In genomic region chr2:229601936-229602335, GRCh38 we compare ENCODE assay signal across 18 cellular contexts.
"Had no signal": no experiment of that assay in that cellular context is flagged by ENCODE, and none has a peak within 500 bp of the region (broad histone marks: within the 10 kb centered on the region; RNA-seq: fewer than 3 reads in every experiment).

No MANE protein-coding gene starts in this region.

- H3K36me3 ChIP-seq: gastrocnemius medialis, heart right ventricle, prostate gland, right lobe of liver, tibial artery, upper lobe of right lung, vagina had no signal

- H3K27me3 ChIP-seq: gastrocnemius medialis, right lobe of liver, tibial artery, upper lobe of right lung, vagina had no signal

- H2AFZ ChIP-seq: parathyroid adenoma had no signal

- ATAC-seq: gastrocnemius medialis; heart right ventricle; naive thymus-derived CD4-positive, alpha-beta T cell; right lobe of liver; stimulated activated memory B cell treated with anti-CD40 and anti-IgM and Interleukin-4, amounts not matched to agents 10 μg/mL and 1 μg/mL and 100 μg/mL, for 72 hours; upper lobe of right lung had no signal

- FAIRE-seq: endometrium, islet of Langerhans had no signal

- H3K9me3 ChIP-seq: gastrocnemius medialis, heart right ventricle, prostate gland, right lobe of liver, tibial artery, upper lobe of right lung, vagina had no signal

- H3K4me1 ChIP-seq: gastrocnemius medialis, heart right ventricle, prostate gland, right lobe of liver, tibial artery, upper lobe of right lung, vagina had no signal

- H3K9ac ChIP-seq: parathyroid adenoma had no signal

- H3K4me3 ChIP-seq: gastrocnemius medialis, heart right ventricle, prostate gland, right lobe of liver, tibial artery, upper lobe of right lung, vagina had no signal

- DNase-seq: effector memory CD4-positive, alpha-beta T cell; gastrocnemius medialis; heart right ventricle; hypothalamus; naive thymus-derived CD4-positive, alpha-beta T cell; nephron progenitor cell; right lobe of liver; stimulated activated CD4-positive, alpha-beta T cell treated with anti-CD3 and anti-CD28 coated beads, Interleukin-15, amount 100 ng/mL, for 24 hours; stimulated activated CD4-positive, alpha-beta T cell treated with anti-CD3 and anti-CD28 coated beads, Interleukin-1b, Interleukin-23, amount 100 ng/mL, for 48 hours; stimulated activated CD4-positive, alpha-beta T cell treated with anti-CD3 and anti-CD28 coated beads, Interleukin-4, amount 100 ng/mL, for 24 hours; tibial artery; upper lobe of right lung had no signal

- H3K79me2 ChIP-seq: parathyroid adenoma had no signal

- H3K27ac ChIP-seq: gastrocnemius medialis, heart right ventricle, parathyroid adenoma, prostate gland, right lobe of liver, tibial artery, upper lobe of right lung, vagina had no signal
